ENCODE assay signal across 18 cellular contexts in genomic region chr2:134190807-134191203, GRCh38.
A peak's percentile ranks its signal among the peaks of the same experiment; 100 is the strongest.
DNase-seq lines count a peak whose midpoint lies in the region; ATAC-seq and TF ChIP-seq lines count a peak whose summit lies in the region.
"Had no signal": no experiment of that assay in that cellular context is flagged by ENCODE, and none has a peak within 500 bp of the region (broad histone marks: within the 10 kb centered on the region; RNA-seq: fewer than 3 reads in every experiment).

No MANE protein-coding gene starts in this region.

- H3K4ac ChIP-seq in H9 (ENCODE audit: low read depth, low read length) = no peak overlapping the region

- H3K9ac ChIP-seq in H9 (ENCODE audit: extremely low read depth, insufficient read length, low read length) = no peak overlapping the region

- H3K9me3 Mint-ChIP-seq in stimulated activated memory B cell treated with anti-CD40 and anti-IgM and Interleukin-4, amounts not matched to agents 10 μg/mL and 1 μg/mL and 100 μg/mL, for 72 hours = peaks cover 2% of the 10 kb centered on the region
- H3K9me3 Mint-ChIP-seq in H9 = no peaks in the 10 kb centered on the region

- H2BK120ac ChIP-seq in H9 (ENCODE audit: low read depth, low read length, poor library complexity, severe bottlenecking) = no peak overlapping the region

- H3K27ac Mint-ChIP-seq in T-helper 17 cell = peak overlapping the region; percentile 82
- H3K27ac Mint-ChIP-seq in stimulated activated memory B cell treated with anti-CD40 and anti-IgM and Interleukin-4, amounts not matched to agents 10 μg/mL and 1 μg/mL and 100 μg/mL, for 72 hours = peak overlapping the region; percentile 14
- H3K27ac Mint-ChIP-seq in H9 = peak overlapping the region in 1 of 3 experiments; percentile 38; a peak in 1 of 7 replicates
- H3K27ac Mint-ChIP-seq: HFFc6 had no signal

- no peak overlapping the region for H2AK5ac ChIP-seq in H9 (ENCODE audit: insufficient read length, low read length)

- no peak overlapping the region for H3K18ac ChIP-seq in H9 (ENCODE audit: insufficient read length, low read depth, low read length)

- no peak overlapping the region for H3K56ac ChIP-seq in H9 (ENCODE audit: insufficient read length, low read depth, low read length)

- ATAC-seq in T-helper 17 cell (no peak), heart right ventricle (peak; percentile 62 to 94 (median 82)), HG03175 (IDR thresholded peaks at IDR 0.05; ENCODE audit: unreplicated experiment) (no peak)
- ATAC-seq in stimulated activated memory B cell treated with anti-CD40 and anti-IgM and Interleukin-4, amounts not matched to agents 10 μg/mL and 1 μg/mL and 100 μg/mL, for 72 hours = no peak

- H3K9me3 ChIP-seq in T-helper 17 cell (ENCODE audit: control insufficient read depth, low read length, poor library complexity, severe bottlenecking) (no peaks in the 10 kb centered on the region), heart right ventricle (peaks cover 0 to 3% (median 0%) of the 10 kb centered on the region in 11 donors), H9 (ENCODE audit: control insufficient read depth, low read depth, low read length) (no peaks in the 10 kb centered on the region)
- H3K9me3 ChIP-seq: MG63 had no signal

- no peak overlapping the region for H2BK5ac ChIP-seq in H9 (ENCODE audit: insufficient read length, low read length)

- H3K79me1 ChIP-seq in H9 (ENCODE audit: insufficient read depth, low read depth, low read length, poor library complexity, severe bottlenecking) = peaks cover 4% of the 10 kb centered on the region

- H3K79me2 ChIP-seq in H9 (ENCODE audit: insufficient read depth, low read length) = peaks cover 3% of the 10 kb centered on the region; the same call in 1 of the 2 replicates

- peak overlapping the region; percentile 35 for H3K27ac ChIP-seq in C4-2B
- peak overlapping the region in 5 of 10 donors; percentile 21 to 51 (median 29) for H3K27ac ChIP-seq in heart right ventricle
- H3K27ac ChIP-seq in H9 (ENCODE audit: insufficient read length, low read depth, low read length) = no peak overlapping the region
- H3K27ac ChIP-seq: SK-N-MC had no signal

- no peaks in the 10 kb centered on the region for H4K20me1 ChIP-seq in H9 (ENCODE audit: control insufficient read depth, insufficient read depth, insufficient read length)

- intact Hi-C loops in heart right ventricle (cut with DNase I) = loop anchor here in 1 of 10 donors (5.0 kb wide), 1 partner anchor 64 kb away; no protein-coding TSS in a partner anchor

- no peak overlapping the region for H4K5ac ChIP-seq in H9 (ENCODE audit: insufficient read length, low read depth, low read length)

- TF ChIP-seq CTCF in C4-2B (conservative IDR thresholded peaks at IDR 0.05) (no peak), heart right ventricle (IDR thresholded peaks at IDR 0.05) (no peak), H9 (conservative IDR thresholded peaks at IDR 0.05) (no peak)

- peak overlapping the region; percentile 25 for H3K4me3 Mint-ChIP-seq in T-helper 17 cell
- H3K4me3 Mint-ChIP-seq in stimulated activated memory B cell treated with anti-CD40 and anti-IgM and Interleukin-4, amounts not matched to agents 10 μg/mL and 1 μg/mL and 100 μg/mL, for 72 hours = no peak overlapping the region
- no peak overlapping the region for H3K4me3 Mint-ChIP-seq in H9
- H3K4me3 Mint-ChIP-seq: HFFc6 had no signal

- H3K36me3 Mint-ChIP-seq in T-helper 17 cell (ENCODE audit: low read depth) (peaks cover 2% of the 10 kb centered on the region), H9 (ENCODE audit: insufficient read depth in 1 of 3, low read depth in 3 of 3) (peaks cover 0 to 4% (median 3%) of the 10 kb centered on the region in 3 experiments; a peak in 2 of 7 replicates)
- peaks cover 37% of the 10 kb centered on the region for H3K36me3 Mint-ChIP-seq in stimulated activated memory B cell treated with anti-CD40 and anti-IgM and Interleukin-4, amounts not matched to agents 10 μg/mL and 1 μg/mL and 100 μg/mL, for 72 hours

- H3K4me1 ChIP-seq in heart right ventricle (peaks cover 0 to 76% (median 35%) of the 10 kb centered on the region in 9 donors), H9 (ENCODE audit: insufficient read depth, low read length) (no peaks in the 10 kb centered on the region; the same call in 1 of the 2 replicates)

- H3K4me1 Mint-ChIP-seq in T-helper 17 cell = peaks cover 54% of the 10 kb centered on the region
- peaks cover 66% of the 10 kb centered on the region for H3K4me1 Mint-ChIP-seq in stimulated activated memory B cell treated with anti-CD40 and anti-IgM and Interleukin-4, amounts not matched to agents 10 μg/mL and 1 μg/mL and 100 μg/mL, for 72 hours
- H3K4me1 Mint-ChIP-seq in H9 = peaks cover 8 to 13% of the 10 kb centered on the region in 2 experiments; a peak in 3 of 4 replicates

- no peaks in the 10 kb centered on the region for H3K27me3 Mint-ChIP-seq in T-helper 17 cell
- no peaks in the 10 kb centered on the region for H3K27me3 Mint-ChIP-seq in stimulated activated memory B cell treated with anti-CD40 and anti-IgM and Interleukin-4, amounts not matched to agents 10 μg/mL and 1 μg/mL and 100 μg/mL, for 72 hours
- no peaks in the 10 kb centered on the region for H3K27me3 Mint-ChIP-seq in H9 (ENCODE audit: low read depth)

- H3T11ph ChIP-seq in H9 (ENCODE audit: low read length) = no peak overlapping the region

- no peaks in the 10 kb centered on the region for H3K36me3 ChIP-seq in heart right ventricle
- H3K36me3 ChIP-seq: MG63 had no signal

- no peak overlapping the region for H2AFZ ChIP-seq in H9 (ENCODE audit: low read length)

- no peaks in the 10 kb centered on the region for H3K27me3 ChIP-seq in heart right ventricle
- no peaks in the 10 kb centered on the region for H3K27me3 ChIP-seq in H9 (ENCODE audit: insufficient read depth, low read length)
- H3K27me3 ChIP-seq: MG63 had no signal

- no peak overlapping the region for H3K14ac ChIP-seq in H9 (ENCODE audit: insufficient read depth, low read length)

- no peak overlapping the region for H4K8ac ChIP-seq in H9 (replicated peaks; ENCODE audit: insufficient read length, low read depth, low read length)

- H3K4me2 ChIP-seq in H9 (ENCODE audit: insufficient read depth, insufficient read length, low read length) = no peak overlapping the region

- H4K91ac ChIP-seq in H9 (ENCODE audit: insufficient read length, low read depth, low read length) = no peak overlapping the region

- WGBS in heart right ventricle, 2 donors = 57 to 69% methylated on average over 8 of the region's 8 CpGs
- WGBS in H9 (ENCODE audit: extremely low coverage, insufficient read length, low lambda C conversion rate) = no CpG with 5 or more reads among the region's 8 CpGs

- DNase-seq in T-helper 17 cell = no peak
- peak; percentile 53 for DNase-seq in heart right ventricle
- no peak for DNase-seq in stimulated activated CD4-positive, alpha-beta T cell treated with anti-CD3 and anti-CD28 coated beads, Interleukin-2, amount 100 ng/mL, for 24 hours
- no peak for DNase-seq in H9
- DNase-seq: EL, H7, HFFc6, MG63, NCI-H1417, NCI-H1694 treated with DMSO at 0.1 percent for 48 hours, NCI-H2081 treated with DMSO at 0.1 percent for 48 hours, NCI-H2171 treated with DMSO at 0.1 percent for 48 hours, NCI-H526 treated with DMSO at 0.1 percent for 48 hours, SHP77 treated with DMSO at 0.1 percent for 48 hours had no signal

- H3K23me2 ChIP-seq in H9 (ENCODE audit: insufficient read length, low read depth, low read length, poor library complexity, severe bottlenecking) = no peaks in the 10 kb centered on the region

- H2BK20ac ChIP-seq in H9 (ENCODE audit: low read depth, low read length, poor library complexity, severe bottlenecking) = no peak overlapping the region

- no peak overlapping the region for H2BK12ac ChIP-seq in H9 (ENCODE audit: insufficient read length, low read depth, low read length)

- H3K23ac ChIP-seq in H9 (ENCODE audit: insufficient read length, low read depth, low read length) = no peak overlapping the region

- no peak overlapping the region for H2BK15ac ChIP-seq in H9 (ENCODE audit: low read depth, low read length)

- H3K4me3 ChIP-seq in heart right ventricle = no peak overlapping the region
- H3K4me3 ChIP-seq: MG63, SK-N-MC had no signal

Comparison
In these comparisons a context has a peak if more than half of its experiments do, and no peak if none do; other contexts are left out.
1. ATAC-seq: peak in heart right ventricle (8 of 8); none in T-helper 17 cell (single experiment), stimulated activated memory B cell treated with anti-CD40 and anti-IgM and Interleukin-4, amounts not matched to agents 10 μg/mL and 1 μg/mL and 100 μg/mL, for 72 hours (single experiment) and HG03175 (single experiment).
2. DNase-seq: peak in heart right ventricle (2 of 2); none in T-helper 17 cell (0 of 3), stimulated activated CD4-positive, alpha-beta T cell treated with anti-CD3 and anti-CD28 coated beads, Interleukin-2, amount 100 ng/mL, for 24 hours (0 of 2) and H9 (single experiment).